In the genomic region with DNA sequence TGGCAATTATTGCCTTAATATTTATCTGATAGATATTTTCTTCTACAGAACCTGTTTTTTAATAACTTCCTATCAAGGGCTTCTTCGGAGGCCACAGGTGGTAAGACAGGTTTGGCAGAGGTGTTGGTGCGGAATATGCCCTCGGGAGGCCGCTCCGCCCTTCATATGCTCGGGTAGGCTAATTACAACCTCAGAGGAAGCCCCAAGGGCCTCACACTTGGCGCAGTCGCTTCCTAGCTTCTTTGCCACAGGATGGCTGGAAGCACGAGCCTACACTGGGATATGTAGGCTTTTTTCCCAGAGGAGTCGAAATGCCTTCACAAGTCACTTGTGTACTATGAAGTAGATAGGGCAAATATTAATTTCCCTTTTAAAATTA, we compare ENCODE assay signal across 14 cellular contexts.
DNase-seq lines count a peak whose midpoint lies in the region; ATAC-seq, FAIRE-seq and TF ChIP-seq lines count a peak whose summit lies in the region.
"Had no signal": no experiment of that assay in that cellular context is flagged by ENCODE, and none has a peak within 500 bp of the region (broad histone marks: within the 10 kb centered on the region; RNA-seq: fewer than 3 reads in every experiment).

No MANE protein-coding gene starts in this region.

- H3K9me3 Mint-ChIP-seq in astrocyte (ENCODE audit: unreplicated experiment), result no peaks in the 10 kb centered on the region
- no peaks in the 10 kb centered on the region for H3K9me3 Mint-ChIP-seq in stimulated activated effector memory CD8-positive, alpha-beta T cell treated with anti-CD3 and anti-CD28 coated beads, Interleukin-12 subunit alpha, Interleukin-12 subunit beta, amount 100 ng/mL, for 72 hours
- peaks cover under 1% of the 10 kb centered on the region for H3K9me3 Mint-ChIP-seq in glutamatergic neuron (ENCODE audit: unreplicated experiment)
- H3K9me3 Mint-ChIP-seq: activated T-helper 1 cell treated with anti-CD3 and anti-CD28 coated beads, Interleukin-12 subunit alpha, Interleukin-12 subunit beta, Interleukin-2, Interleukin-4 antibody, amounts not matched to agents 30 ng/mL and 10 ng/mL and 1 ng/mL, durations not matched to agents 14 hours and 24 hours and 36 hours; immature natural killer cell had no signal

- H3K4me1 Mint-ChIP-seq in astrocyte (ENCODE audit: low read depth, unreplicated experiment) (peaks cover 13% of the 10 kb centered on the region), glutamatergic neuron (ENCODE audit: low read depth, unreplicated experiment) (no peaks in the 10 kb centered on the region)
- peaks cover 14% of the 10 kb centered on the region for H3K4me1 Mint-ChIP-seq in stimulated activated effector memory CD8-positive, alpha-beta T cell treated with anti-CD3 and anti-CD28 coated beads, Interleukin-12 subunit alpha, Interleukin-12 subunit beta, amount 100 ng/mL, for 72 hours

- H3K36me3 ChIP-seq in left ventricle myocardium inferior, result no peaks in the 10 kb centered on the region
- H3K36me3 ChIP-seq in astrocyte (ENCODE audit: insufficient read depth, low read length), result no peaks in the 10 kb centered on the region
- H3K36me3 ChIP-seq: right atrium auricular region had no signal

- peak; percentile 12 to 33 for ATAC-seq in left cardiac atrium
- ATAC-seq in stimulated activated effector memory CD8-positive, alpha-beta T cell treated with anti-CD3 and anti-CD28 coated beads, Interleukin-12 subunit alpha, Interleukin-12 subunit beta, amount 100 ng/mL, for 72 hours, result no peak
- ATAC-seq in stimulated activated naive CD8-positive, alpha-beta T cell treated with anti-CD3 and anti-CD28 coated beads, Interleukin-15, Interleukin-2, amounts not matched to agents 100 U/mL and 50 U/mL, for 24 hours, result no peak

- H3K79me2 ChIP-seq in astrocyte (ENCODE audit: insufficient read depth, low read length), result peaks cover 84% of the 10 kb centered on the region

- peak overlapping the region; percentile 72 for H3K9ac ChIP-seq in astrocyte (ENCODE audit: low read length)

- intact Hi-C loops in left cardiac atrium (cut with DNase I), result loop anchor here in 1 of 2 donors (5.0 kb wide), 1 partner anchor 52 kb away; no protein-coding TSS in a partner anchor
- intact Hi-C loops in left ventricle myocardium inferior (cut with micrococcal nuclease), result no loop called here
- intact Hi-C loops in lower leg skin (cut with DNase I; ENCODE audit: low total_unique reads), result no loop called here

- no peak for TF ChIP-seq CTCF in left ventricle myocardium inferior (IDR thresholded peaks at IDR 0.05; ENCODE audit: borderline replicate concordance)
- TF ChIP-seq CTCF in astrocyte (IDR thresholded peaks at IDR 0.05; ENCODE audit: insufficient read depth, low read depth, low read length), result no peak
- TF ChIP-seq CTCF in lower leg skin (IDR thresholded peaks at IDR 0.05), result no peak
- TF ChIP-seq CTCF in glutamatergic neuron (IDR thresholded peaks at IDR 0.05; ENCODE audit: partially characterized antibody, unreplicated experiment), result no peak

- H3K4me3 Mint-ChIP-seq in astrocyte (ENCODE audit: unreplicated experiment), result no peak overlapping the region
- no peak overlapping the region for H3K4me3 Mint-ChIP-seq in stimulated activated effector memory CD8-positive, alpha-beta T cell treated with anti-CD3 and anti-CD28 coated beads, Interleukin-12 subunit alpha, Interleukin-12 subunit beta, amount 100 ng/mL, for 72 hours
- H3K4me3 Mint-ChIP-seq in glutamatergic neuron (ENCODE audit: unreplicated experiment), result no peak overlapping the region
- H3K4me3 Mint-ChIP-seq: activated T-helper 1 cell treated with anti-CD3 and anti-CD28 coated beads, Interleukin-12 subunit alpha, Interleukin-12 subunit beta, Interleukin-2, Interleukin-4 antibody, amounts not matched to agents 30 ng/mL and 10 ng/mL and 1 ng/mL, durations not matched to agents 14 hours and 24 hours and 36 hours; immature natural killer cell had no signal

- H3K4me2 ChIP-seq in astrocyte (ENCODE audit: low read length), result peak overlapping the region; percentile 60

- TF ChIP-seq POLR2A in lower leg skin (IDR thresholded peaks at IDR 0.05), result no peak

- H3K27ac Mint-ChIP-seq in astrocyte (ENCODE audit: unreplicated experiment), result peak overlapping the region; percentile 85
- no peak overlapping the region for H3K27ac Mint-ChIP-seq in stimulated activated effector memory CD8-positive, alpha-beta T cell treated with anti-CD3 and anti-CD28 coated beads, Interleukin-12 subunit alpha, Interleukin-12 subunit beta, amount 100 ng/mL, for 72 hours
- no peak overlapping the region for H3K27ac Mint-ChIP-seq in glutamatergic neuron (ENCODE audit: unreplicated experiment)
- H3K27ac Mint-ChIP-seq: activated T-helper 1 cell treated with anti-CD3 and anti-CD28 coated beads, Interleukin-12 subunit alpha, Interleukin-12 subunit beta, Interleukin-2, Interleukin-4 antibody, amounts not matched to agents 30 ng/mL and 10 ng/mL and 1 ng/mL, durations not matched to agents 14 hours and 24 hours and 36 hours; immature natural killer cell had no signal

- H3K27me3 Mint-ChIP-seq in astrocyte (ENCODE audit: low read depth, unreplicated experiment), result no peaks in the 10 kb centered on the region
- peaks cover 2% of the 10 kb centered on the region for H3K27me3 Mint-ChIP-seq in glutamatergic neuron (ENCODE audit: unreplicated experiment)

- 40 to 51% methylated on average over 10 of the region's 10 CpGs for WGBS in lower leg skin, 2 donors

- peaks cover under 1% of the 10 kb centered on the region for H3K9me3 ChIP-seq in left ventricle myocardium inferior (replicated peaks)
- H3K9me3 ChIP-seq in astrocyte (ENCODE audit: insufficient read depth, low read depth, low read length), result no peaks in the 10 kb centered on the region
- H3K9me3 ChIP-seq: right atrium auricular region had no signal

- H3K4me1 ChIP-seq in left ventricle myocardium inferior (peaks cover 12% of the 10 kb centered on the region), astrocyte (ENCODE audit: insufficient read depth, low read length) (peaks cover 23% of the 10 kb centered on the region)

- H3K27ac ChIP-seq in left ventricle myocardium inferior (replicated peaks) (no peak overlapping the region), astrocyte (ENCODE audit: low read depth, low read length) (peak overlapping the region; percentile 93)
- H3K27ac ChIP-seq: HL-60, right atrium auricular region had no signal

- DNase-seq in left cardiac atrium (no peak), left ventricle myocardium inferior (no peak), astrocyte (ENCODE audit: low read depth) (no peak), lower leg skin (ENCODE audit: low spot score in 2 of 2) (peak; percentile 65 to 88), glutamatergic neuron (no peak), C1 segment of cervical spinal cord (lab: John Stamatoyannopoulos, UW) (no peak)
- no peak for DNase-seq in stimulated activated effector memory CD8-positive, alpha-beta T cell treated with anti-CD3 and anti-CD28 coated beads, Interleukin-12 subunit alpha, Interleukin-12 subunit beta, amount 100 ng/mL, for 72 hours (ENCODE audit: low spot score in 2 of 2)
- no peak for DNase-seq in stimulated activated naive CD8-positive, alpha-beta T cell treated with anti-CD3 and anti-CD28 coated beads, Interleukin-15, Interleukin-2, amounts not matched to agents 100 U/mL and 50 U/mL, for 24 hours
- DNase-seq: effector memory CD4-positive, alpha-beta T cell; H7; immature natural killer cell had no signal

- H3K27me3 ChIP-seq in left ventricle myocardium inferior (ENCODE audit: low read depth) (no peaks in the 10 kb centered on the region), astrocyte (ENCODE audit: insufficient read depth, low read length) (no peaks in the 10 kb centered on the region)
- H3K27me3 ChIP-seq: right atrium auricular region had no signal

- H3K36me3 Mint-ChIP-seq in astrocyte (ENCODE audit: low read depth, unreplicated experiment), result peaks cover 2% of the 10 kb centered on the region
- H3K36me3 Mint-ChIP-seq in stimulated activated effector memory CD8-positive, alpha-beta T cell treated with anti-CD3 and anti-CD28 coated beads, Interleukin-12 subunit alpha, Interleukin-12 subunit beta, amount 100 ng/mL, for 72 hours, result no peaks in the 10 kb centered on the region
- no peaks in the 10 kb centered on the region for H3K36me3 Mint-ChIP-seq in glutamatergic neuron (ENCODE audit: unreplicated experiment)
- H3K36me3 Mint-ChIP-seq: immature natural killer cell had no signal

- no peak overlapping the region for H2AFZ ChIP-seq in astrocyte (ENCODE audit: low read depth, low read length)

- no peak for FAIRE-seq in astrocyte (lab: Jason Lieb, UNC)

- H3K4me3 ChIP-seq in left ventricle myocardium inferior, result no peak overlapping the region
- peak overlapping the region; percentile 17 for H3K4me3 ChIP-seq in astrocyte (ENCODE audit: insufficient read depth, low read depth, low read length)
- H3K4me3 ChIP-seq in lower leg skin (ENCODE audit: low read depth, poor library complexity, severe bottlenecking), result no peak overlapping the region
- H3K4me3 ChIP-seq: right atrium auricular region had no signal

- H4K20me1 ChIP-seq in astrocyte (ENCODE audit: insufficient read depth, low read length), result peaks cover 52% of the 10 kb centered on the region

Comparison
In these comparisons a context has a peak if more than half of its experiments do, and no peak if none do; other contexts are left out.
1. ATAC-seq: peak in left cardiac atrium (2 of 2); none in stimulated activated effector memory CD8-positive, alpha-beta T cell treated with anti-CD3 and anti-CD28 coated beads, Interleukin-12 subunit alpha, Interleukin-12 subunit beta, amount 100 ng/mL, for 72 hours (single experiment) and stimulated activated naive CD8-positive, alpha-beta T cell treated with anti-CD3 and anti-CD28 coated beads, Interleukin-15, Interleukin-2, amounts not matched to agents 100 U/mL and 50 U/mL, for 24 hours (single experiment).
2. DNase-seq: peak in lower leg skin (2 of 2); none in left cardiac atrium (single experiment), left ventricle myocardium inferior (single experiment), astrocyte (single experiment), stimulated activated effector memory CD8-positive, alpha-beta T cell treated with anti-CD3 and anti-CD28 coated beads, Interleukin-12 subunit alpha, Interleukin-12 subunit beta, amount 100 ng/mL, for 72 hours (0 of 2), stimulated activated naive CD8-positive, alpha-beta T cell treated with anti-CD3 and anti-CD28 coated beads, Interleukin-15, Interleukin-2, amounts not matched to agents 100 U/mL and 50 U/mL, for 24 hours (single experiment), glutamatergic neuron (single experiment) and C1 segment of cervical spinal cord (0 of 14).